ENCODE assay signal across 8 cellular contexts in genomic region chr12:92145731-92146496, GRCh38. TPM values are rescaled to one million over a fixed set of nuclear protein-coding genes. Genes with fewer than 3 reads are reported as not detected.
DNase-seq lines count a peak whose midpoint lies in the region; ATAC-seq and TF ChIP-seq lines count a peak whose summit lies in the region.

A gene with protein sequence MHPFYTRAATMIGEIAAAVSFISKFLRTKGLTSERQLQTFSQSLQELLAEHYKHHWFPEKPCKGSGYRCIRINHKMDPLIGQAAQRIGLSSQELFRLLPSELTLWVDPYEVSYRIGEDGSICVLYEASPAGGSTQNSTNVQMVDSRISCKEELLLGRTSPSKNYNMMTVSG (minus strand): TSS chr12:92145846. CDS start chr12:92145535, 311 bp downstream.

- peak; percentile 100 for TF ChIP-seq POLR2A in GM19099 (IDR thresholded peaks at IDR 0.05; ENCODE audit: extremely low read depth, insufficient read length, low read depth)

- peak; percentile 96 for DNase-seq in AG20443 (ENCODE audit: low spot score)
- peak; percentile 98 for DNase-seq in NCI-H510A (lab: John Stamatoyannopoulos, UW)
- DNase-seq in activated CD4-positive, alpha-beta T cell treated with anti-CD3 and anti-CD28 coated beads for 1 hour: peak; percentile 99
- DNase-seq in cerebellum (ENCODE audit: low spot score): peak; percentile 99
- peak; percentile 100 for DNase-seq in islet precursor cell
- DNase-seq in stimulated activated CD4-positive, alpha-beta T cell treated with anti-CD3 and anti-CD28 coated beads, Interleukin-12 subunit alpha, Interleukin-12 subunit beta, amount 100 ng/mL, for 48 hours (ENCODE audit: low read depth in 2 of 3, low spot score in 1 of 3): peak; percentile 96 to 99 (median 98)

- ATAC-seq in HG03432 (IDR thresholded peaks at IDR 0.05; ENCODE audit: unreplicated experiment): peak; percentile 75

RNA-seq across cellular contexts. Expression of the gene that starts here (rescaled TPM):
- 47.0 TPM for total RNA-seq in cerebellum

Comparison
In these comparisons a context has a peak if more than half of its experiments do, and no peak if none do; other contexts are left out.
1. Peak in every context shown above with its lines: DNase-seq and ATAC-seq.